ENCODE assay signal across 2 cellular contexts in genomic region chr11:47451990-47452389, GRCh38.
TF ChIP-seq lines count a peak whose summit lies in the region.

No MANE protein-coding gene starts in this region.

TF ChIP-seq in A549, 52 proteins besides CTCF, POLR2A, EP300 and RAD21 (continued from another document):
- no peak for TF ChIP-seq FOXS1 (CRISPR knock-in tag; IDR thresholded peaks at IDR 0.05)
- TF ChIP-seq RNF2 (IDR thresholded peaks at IDR 0.05; ENCODE audit: borderline replicate concordance, low read depth): no peak
- TF ChIP-seq MAFK (IDR thresholded peaks at IDR 0.05; ENCODE audit: partially characterized antibody): peak; percentile 81
- no peak for TF ChIP-seq HOXB13 (CRISPR knock-in tag; IDR thresholded peaks at IDR 0.05; ENCODE audit: low read depth)
- no peak for TF ChIP-seq FOSB (CRISPR knock-in tag; IDR thresholded peaks at IDR 0.05)
- TF ChIP-seq ESRRA (IDR thresholded peaks at IDR 0.05; ENCODE audit: borderline replicate concordance, low read length): no peak
- no peak for TF ChIP-seq HOXA7 (CRISPR knock-in tag; IDR thresholded peaks at IDR 0.05)
- TF ChIP-seq JUN (IDR thresholded peaks at IDR 0.05): no peak
- TF ChIP-seq NFE2L2 (conservative IDR thresholded peaks at IDR 0.05; ENCODE audit: low read length): peak; percentile 38; the same call in 1 of the 2 replicates
- TF ChIP-seq CHD2 (IDR thresholded peaks at IDR 0.05; ENCODE audit: low read length, partially characterized antibody): no peak
- no peak for TF ChIP-seq PHF8 (IDR thresholded peaks at IDR 0.05; ENCODE audit: borderline replicate concordance, low read depth)
- no peak for TF ChIP-seq POLR2AphosphoS2 (conservative IDR thresholded peaks at IDR 0.05; ENCODE audit: low read length)
- TF ChIP-seq TFCP2L1 (CRISPR knock-in tag; IDR thresholded peaks at IDR 0.05): no peak

TF ChIP-seq in IMR-90, 13 proteins besides CTCF, POLR2A, EP300 and RAD21 (continued from another document):
- peak; percentile 65; the same call in 1 of the 2 replicates for TF ChIP-seq MAFK (IDR thresholded peaks at IDR 0.05; ENCODE audit: low read depth, low read length)
- no peak for TF ChIP-seq FOS (IDR thresholded peaks at IDR 0.05; ENCODE audit: low read depth, low read length)
- no peak for TF ChIP-seq USF2 (IDR thresholded peaks at IDR 0.05; ENCODE audit: low read depth, low read length)
- TF ChIP-seq NFE2L2 (IDR thresholded peaks at IDR 0.05; ENCODE audit: low read depth, low read length): 0 out of 2 replicates have a peak, but pooled peaks have one; percentile 33
- TF ChIP-seq ELK1 (IDR thresholded peaks at IDR 0.05; ENCODE audit: borderline replicate concordance, low read depth, low read length): no peak
TF ChIP-seq in IMR-90: peak in this region for 2.
